ENCODE assay signal across 14 cellular contexts in genomic region chr7:155809947-155810606, GRCh38. TPM values are rescaled to one million over a fixed set of nuclear protein-coding genes. Genes with fewer than 3 reads are reported as not detected.
DNase-seq lines count a peak whose midpoint lies in the region; ATAC-seq and TF ChIP-seq lines count a peak whose summit lies in the region.
"Had no signal": no experiment of that assay in that cellular context is flagged by ENCODE, and none has a peak within 500 bp of the region (broad histone marks: within the 10 kb centered on the region; RNA-seq: fewer than 3 reads in every experiment).

No MANE protein-coding gene starts in this region.

- DNase-seq in left ventricle myocardium inferior, result no peak
- no peak for DNase-seq in cardiac septum (ENCODE audit: low spot score)
- no peak for DNase-seq in hepatocyte (ENCODE audit: low spot score)
- DNase-seq in GF-D8 (lab: John Stamatoyannopoulos, UW), result no peak
- DNase-seq: activated CD8-positive, alpha-beta memory T cell treated with anti-CD3 and anti-CD28 coated beads, Interleukin-2, amount 10 ng/mL, durations not matched to agents 7 days and 5 days; activated naive CD8-positive, alpha-beta T cell treated with anti-CD3 and anti-CD28 coated beads for 36 hours; DMS153; islet precursor cell; NCI-H2171 had no signal

- H3K4me1 ChIP-seq in left ventricle myocardium inferior (peaks cover 52% of the 10 kb centered on the region), hepatocyte (ENCODE audit: insufficient read depth) (peaks cover 23% of the 10 kb centered on the region), neuron (ENCODE audit: insufficient read depth, low read length) (peaks cover 53% of the 10 kb centered on the region)

- ATAC-seq in GM19397 (IDR thresholded peaks at IDR 0.05; ENCODE audit: unreplicated experiment), result no peak
- ATAC-seq in GM21528 (IDR thresholded peaks at IDR 0.05; ENCODE audit: low FRiP score, unreplicated experiment), result no peak
- ATAC-seq in GM19395 (IDR thresholded peaks at IDR 0.05; ENCODE audit: unreplicated experiment), result no peak
- ATAC-seq: activated CD8-positive, alpha-beta memory T cell treated with anti-CD3 and anti-CD28 coated beads, Interleukin-2, amount 10 ng/mL, durations not matched to agents 7 days and 5 days; natural killer cell treated with Interleukin-12 subunit alpha and Interleukin-12 subunit beta and Interleukin-15 and Interleukin-18, amount 100 ng/mL, for 72 hours had no signal

- H3K4me3 ChIP-seq in left ventricle myocardium inferior (peak overlapping the region; percentile 55), hepatocyte (peak overlapping the region; percentile 72), neuron (ENCODE audit: low read length) (peak overlapping the region; percentile 25)

- intact Hi-C loops in left ventricle myocardium inferior (cut with micrococcal nuclease) (loop anchor here (10.0 kb wide), 1 partner anchor 665 kb away; no protein-coding TSS in a partner anchor), cardiac septum (cut with DNase I) (no loop called here)

- no peak for TF ChIP-seq CTCF in left ventricle myocardium inferior (IDR thresholded peaks at IDR 0.05; ENCODE audit: borderline replicate concordance)
- TF ChIP-seq CTCF in hepatocyte (IDR thresholded peaks at IDR 0.05; ENCODE audit: poor library complexity), result no peak

- H3K27me3 ChIP-seq in left ventricle myocardium inferior (ENCODE audit: low read depth) (peaks cover 100% of the 10 kb centered on the region), hepatocyte (peaks cover 77% of the 10 kb centered on the region), neuron (ENCODE audit: insufficient read depth, low read length) (peaks cover 71% of the 10 kb centered on the region)

- H3K4me2 ChIP-seq in hepatocyte, result peak overlapping the region; percentile 95

- H3K9me3 ChIP-seq in left ventricle myocardium inferior (replicated peaks), result no peaks in the 10 kb centered on the region
- H3K9me3 ChIP-seq in hepatocyte (ENCODE audit: low read depth), result no peaks in the 10 kb centered on the region
- H3K9me3 ChIP-seq in neuron (ENCODE audit: low read length), result no peaks in the 10 kb centered on the region

- H4K20me1 ChIP-seq in hepatocyte (ENCODE audit: insufficient read depth, poor library complexity, severe bottlenecking), result no peaks in the 10 kb centered on the region

- no peaks in the 10 kb centered on the region for H3K9me2 ChIP-seq in hepatocyte (replicated peaks; ENCODE audit: insufficient read depth)

- H2AFZ ChIP-seq in hepatocyte, result no peak overlapping the region
- peak overlapping the region; percentile 42 for H2AFZ ChIP-seq in neuron (ENCODE audit: low read depth, low read length)

- H3K36me3 ChIP-seq in left ventricle myocardium inferior, result no peaks in the 10 kb centered on the region
- H3K36me3 ChIP-seq in hepatocyte (replicated peaks; ENCODE audit: insufficient read depth, low read depth), result no peaks in the 10 kb centered on the region
- no peaks in the 10 kb centered on the region for H3K36me3 ChIP-seq in neuron (ENCODE audit: insufficient read depth, low read length)

- peaks cover 24% of the 10 kb centered on the region for H3K79me2 ChIP-seq in hepatocyte

- H3K27ac ChIP-seq in left ventricle myocardium inferior (replicated peaks), result no peak overlapping the region
- H3K27ac ChIP-seq in hepatocyte, result peak overlapping the region; percentile 96

- WGBS in hepatocyte (ENCODE audit: low lambda C conversion rate, missing lambda C conversion rate), result under 1% methylated on average over 47 of the region's 59 CpGs

RNA-seq across cellular contexts. Expression of gene SHH, which starts 2.2 kb away (rescaled TPM):
- not detected for total RNA-seq in left ventricle myocardium inferior
- total RNA-seq in cardiac septum, result not detected
- total RNA-seq in hepatocyte, result 20.4 and 21.2 TPM in 2 replicates
- polyA plus RNA-seq in hepatocyte, result 8.0 and 12.1 TPM in 2 replicates
- total RNA-seq: activated CD8-positive, alpha-beta memory T cell treated with anti-CD3 and anti-CD28 coated beads, Interleukin-2, amount 10 ng/mL, durations not matched to agents 7 days and 5 days; activated naive CD8-positive, alpha-beta T cell treated with anti-CD3 and anti-CD28 coated beads for 36 hours; natural killer cell treated with Interleukin-12 subunit alpha and Interleukin-12 subunit beta and Interleukin-15 and Interleukin-18, amount 100 ng/mL, for 72 hours had no signal

Comparison
In these comparisons a context has a peak if more than half of its experiments do, and no peak if none do; other contexts are left out.
1. RNA of gene SHH, which starts 2.2 kb away (total RNA-seq): 20.4 to 21.2 TPM in hepatocyte; not detected in cardiac septum (single experiment) and not detected in left ventricle myocardium inferior (single experiment); every median in the first group is over 10 times any median in the second.
2. Peak in every context shown above with its lines, with median percentiles within 50 percentile points of each other: H3K4me3 ChIP-seq.